In genomic region chr4:81071013-81071412, GRCh38 we compare ENCODE assay signal across 8 cellular contexts. TPM values are rescaled to one million over a fixed set of nuclear protein-coding genes. Genes with fewer than 3 reads are reported as not detected.
"Had no signal": no experiment of that assay in that cellular context is flagged by ENCODE, and none has a peak within 500 bp of the region (broad histone marks: within the 10 kb centered on the region; RNA-seq: fewer than 3 reads in every experiment).

No MANE protein-coding gene starts in this region.

- H2AFZ ChIP-seq: GM23338 had no signal

- H3K4me2 ChIP-seq: GM23338, KMS-11 had no signal

- H3K4me3 ChIP-seq: GM23338 had no signal

- H3K9ac ChIP-seq: KMS-11 had no signal

- FAIRE-seq: HTR-8/SVneo had no signal

- H3K27ac ChIP-seq: KMS-11 had no signal

- ATAC-seq: GM23338 had no signal

- DNase-seq: H7, HCEC 1CT, KBM-7 had no signal

RNA-seq across cellular contexts. Expression of gene BMP3, which starts 40.5 kb away (rescaled TPM):
- total RNA-seq: H4, HT-29 had no signal
- polyA plus RNA-seq: GM23338 had no signal
